In genomic region chr4:147596377-147596776, GRCh38 we compare ENCODE assay signal across 13 cellular contexts. TPM values are rescaled to one million over a fixed set of nuclear protein-coding genes. Genes with fewer than 3 reads are reported as not detected.
DNase-seq lines count a peak whose midpoint lies in the region; ATAC-seq, FAIRE-seq and TF ChIP-seq lines count a peak whose summit lies in the region.
"Had no signal": no experiment of that assay in that cellular context is flagged by ENCODE, and none has a peak within 500 bp of the region (broad histone marks: within the 10 kb centered on the region; RNA-seq: fewer than 3 reads in every experiment).

No MANE protein-coding gene starts in this region.

- TF ChIP-seq CTCF in HCT116 (IDR thresholded peaks at IDR 0.05 in 2 of 3, conservative IDR thresholded peaks at IDR 0.05 in 1 of 3; ENCODE audit: borderline replicate concordance in 1 of 3, insufficient read depth in 1 of 3, low read depth in 2 of 3, low read length in 2 of 3) (peak; percentile 5 to 63 (median 31); a peak in 2 of 6 replicates), fibroblast of mammary gland (conservative IDR thresholded peaks at IDR 0.05; ENCODE audit: control insufficient read depth, insufficient read depth, low read depth, low read length) (peak; percentile 5)

- CTCF ChIA-PET in HCT116 (lab: Charles Lee), result interaction anchor here (1.1 to 5.6 kb wide), 2 partner anchors 270 to 435 kb away, joined by 3 to 61 read pairs; no protein-coding TSS in a partner anchor

- no peaks in the 10 kb centered on the region for H3K9me3 Mint-ChIP-seq in activated naive CD4-positive, alpha-beta T cell treated with anti-CD3 and anti-CD28 coated beads, Interleukin-2, amount 50 U/mL, for 72 hours
- H3K9me3 Mint-ChIP-seq: T-helper 2 cell treated with Interferon-gamma antibody and Interleukin-4, amounts not matched to agents 5 μg/mL and 100 μg/mL, for 36 hours had no signal

- no peaks in the 10 kb centered on the region; the same call in 1 of the 2 replicates for H3K9me2 ChIP-seq in HCT116 (ENCODE audit: insufficient read depth)

- no peak for TF ChIP-seq POLR2A in HCT116 (IDR thresholded peaks at IDR 0.05; ENCODE audit: borderline replicate concordance, extremely low read depth, insufficient read depth, insufficient read length)

- RAD21 ChIA-PET in HCT116 (lab: Charles Lee; ENCODE audit: low non-redundant PET in 1 of 2, low total read pairs in 2 of 2, uncharacterized antibody in 2 of 2, unreplicated experiment in 2 of 2), result interaction anchor here in 1 of 2 experiments (2.6 kb wide), 1 partner anchor 271 kb away, joined by 12 read pairs; no protein-coding TSS in a partner anchor

- H4K20me1 ChIP-seq in HCT116 (ENCODE audit: insufficient read depth), result no peaks in the 10 kb centered on the region
- H4K20me1 ChIP-seq: BLaER1 treated with 17β-estradiol and CSF1 and Interleukin-3, amounts not matched to agents 10 nM and 100 nM had no signal

- no peak overlapping the region for H3K9ac ChIP-seq in HCT116 (ENCODE audit: low read length)
- H3K9ac ChIP-seq: BLaER1 treated with 17β-estradiol and CSF1 and Interleukin-3, amounts not matched to agents 10 nM and 100 nM had no signal

- no peak overlapping the region for H3K4me2 ChIP-seq in HCT116 (ENCODE audit: low read length)
- H3K4me2 ChIP-seq: BLaER1 treated with 17β-estradiol and CSF1 and Interleukin-3, amounts not matched to agents 10 nM and 100 nM had no signal

- H3K27ac Mint-ChIP-seq in activated naive CD4-positive, alpha-beta T cell treated with anti-CD3 and anti-CD28 coated beads, Interleukin-2, amount 50 U/mL, for 72 hours, result no peak overlapping the region
- H3K27ac Mint-ChIP-seq: T-helper 2 cell treated with Interferon-gamma antibody and Interleukin-4, amounts not matched to agents 5 μg/mL and 100 μg/mL, for 36 hours had no signal

- FAIRE-seq in urothelium cell line (lab: Jason Lieb, UNC), result no peak

- DNase-seq in COR-L47 (lab: John Stamatoyannopoulos, UW) (peak; percentile 3), HCT116 (ENCODE audit: low read depth, low spot score) (peak; percentile 7), SK-MEL-5 (ENCODE audit: low read depth, low spot score) (peak; percentile 39), fibroblast of mammary gland (ENCODE audit: low read depth) (peak; percentile 23), SHP77 (lab: John Stamatoyannopoulos, UW) (no peak), urothelium cell line (ENCODE audit: low spot score) (no peak)
- DNase-seq in activated naive CD4-positive, alpha-beta T cell treated with anti-CD3 and anti-CD28 coated beads, Interleukin-2, amount 50 U/mL, for 72 hours (ENCODE audit: low spot score in 2 of 2), result no peak
- DNase-seq: NCI-H1092, spleen had no signal

- no TSS peak for BruUV-seq in HCT116 (replicated peaks; lab: Mats Ljungman, UMichigan)

- peaks cover 0 to 14% of the 10 kb centered on the region in 2 experiments; a peak in 2 of 4 replicates for H3K4me1 ChIP-seq in HCT116 (ENCODE audit: control insufficient read depth in 1 of 2, insufficient read depth in 2 of 2, low read length in 2 of 2)
- H3K4me1 ChIP-seq: BLaER1 treated with 17β-estradiol and CSF1 and Interleukin-3, amounts not matched to agents 10 nM and 100 nM; HAP-1; spleen had no signal

- H2AFZ ChIP-seq in HCT116 (ENCODE audit: low read depth, low read length, poor library complexity, severe bottlenecking), result no peak overlapping the region

- intact Hi-C loops in HCT116 (cut with micrococcal nuclease), result loop anchor here (1.0 to 10.0 kb wide), 2 partner anchors 270 to 1252 kb away; no protein-coding TSS in a partner anchor

- H3K4me3 ChIP-seq in HCT116 (replicated peaks in 1 of 2; ENCODE audit: low read depth in 1 of 2, low read length in 2 of 2) (no peak overlapping the region), fibroblast of mammary gland (ENCODE audit: control insufficient read depth, low read depth, low read length) (no peak overlapping the region)
- H3K4me3 ChIP-seq: BLaER1 treated with 17β-estradiol and CSF1 and Interleukin-3, amounts not matched to agents 10 nM and 100 nM; HAP-1; spleen had no signal

- H3K36me3 ChIP-seq in HCT116 (ENCODE audit: control insufficient read depth in 1 of 2, insufficient read depth in 2 of 2, low read length in 2 of 2), result no peaks in the 10 kb centered on the region
- H3K36me3 ChIP-seq: BLaER1 treated with 17β-estradiol and CSF1 and Interleukin-3, amounts not matched to agents 10 nM and 100 nM; HAP-1; spleen had no signal

- peak; percentile 69 for TF ChIP-seq RAD21 in HCT116 (IDR thresholded peaks at IDR 0.05; ENCODE audit: low read depth)

- no peaks in the 10 kb centered on the region for H3K79me2 ChIP-seq in HCT116 (ENCODE audit: insufficient read depth, low read length)

- peak; percentile 68 for ATAC-seq in HCT116
- ATAC-seq in activated naive CD4-positive, alpha-beta T cell treated with anti-CD3 and anti-CD28 coated beads, Interleukin-2, amount 50 U/mL, for 72 hours, result no peak
- ATAC-seq in GM18861 (IDR thresholded peaks at IDR 0.05; ENCODE audit: unreplicated experiment), result no peak

- no peaks in the 10 kb centered on the region for H3K27me3 ChIP-seq in HCT116 (ENCODE audit: insufficient read depth, low read length)
- H3K27me3 ChIP-seq: BLaER1 treated with 17β-estradiol and CSF1 and Interleukin-3, amounts not matched to agents 10 nM and 100 nM; spleen had no signal

- no peaks in the 10 kb centered on the region for H3K9me3 ChIP-seq in HCT116 (ENCODE audit: control insufficient read depth in 1 of 2, insufficient read depth in 1 of 2, low read depth in 1 of 2, low read length in 2 of 2)
- H3K9me3 ChIP-seq: BLaER1 treated with 17β-estradiol and CSF1 and Interleukin-3, amounts not matched to agents 10 nM and 100 nM; HAP-1; spleen had no signal

- H3K27ac ChIP-seq in HCT116 (ENCODE audit: low read depth, low read length), result no peak overlapping the region
- H3K27ac ChIP-seq: BLaER1 treated with 17β-estradiol and CSF1 and Interleukin-3, amounts not matched to agents 10 nM and 100 nM; spleen had no signal

- in situ Hi-C loops in SK-MEL-5 (cut with HindIII; ENCODE audit: low pct_unique_long_range_greater_than_20kb, low sequenced_read_pairs), result no loop called here

- POLR2A ChIA-PET in HCT116 (lab: Charles Lee), result no interaction called here

- no peaks in the 10 kb centered on the region for H3K36me3 Mint-ChIP-seq in activated naive CD4-positive, alpha-beta T cell treated with anti-CD3 and anti-CD28 coated beads, Interleukin-2, amount 50 U/mL, for 72 hours

TF ChIP-seq in HCT116, 20 proteins besides CTCF, POLR2A, EP300 and RAD21:
- TF ChIP-seq EZH2 (IDR thresholded peaks at IDR 0.05) (no peak), ATF3 (IDR thresholded peaks at IDR 0.05) (no peak), SP1 (IDR thresholded peaks at IDR 0.05; ENCODE audit: low read depth) (no peak), MAX (IDR thresholded peaks at IDR 0.05) (no peak), ELF1 (IDR thresholded peaks at IDR 0.05; ENCODE audit: borderline replicate concordance, low read depth) (no peak), SRF (IDR thresholded peaks at IDR 0.05; ENCODE audit: low read depth) (no peak), YY1 (IDR thresholded peaks at IDR 0.05; ENCODE audit: extremely low read depth, insufficient replicate concordance, low read depth, low read length) (no peak), ZNF274 (IDR thresholded peaks at IDR 0.05; ENCODE audit: low read depth, low read length) (no peak), EZH2phosphoT487 (IDR thresholded peaks at IDR 0.05; ENCODE audit: borderline replicate concordance) (no peak)
TF ChIP-seq in HCT116: peak in this region for 0.

RNA-seq across cellular contexts. Expression of gene TMEM184C, which starts 20.8 kb away (rescaled TPM):
- total RNA-seq in HCT116 (2021; ENCODE audit: unreplicated experiment), result 24.6 TPM
- polyA plus RNA-seq in HCT116 (2012), result 16.2 and 17.5 TPM in 2 replicates
- 26.3 and 31.0 TPM in 2 replicates for total RNA-seq in SK-MEL-5 (2014; rRNA removed; shearing (Covaris generic))
- 18.0 and 19.4 TPM in 2 replicates for polyA plus RNA-seq in SK-MEL-5 (2015; cell fraction: cytosol; rRNA removed)
- 7.3 and 7.5 TPM in 2 replicates for polyA plus RNA-seq in SK-MEL-5 (2015; cell fraction: nucleus; rRNA removed)
- 10 to 100 TPM; 11.4 to 14.1 TPM for total RNA-seq in activated naive CD4-positive, alpha-beta T cell treated with anti-CD3 and anti-CD28 coated beads, Interleukin-2, amount 50 U/mL, for 72 hours

Comparison
In these comparisons a context has a peak if more than half of its experiments do, and no peak if none do; other contexts are left out.
1. DNase-seq: peak in COR-L47 (single experiment), HCT116 (single experiment), SK-MEL-5 (single experiment) and fibroblast of mammary gland (single experiment); none in SHP77 (0 of 2), activated naive CD4-positive, alpha-beta T cell treated with anti-CD3 and anti-CD28 coated beads, Interleukin-2, amount 50 U/mL, for 72 hours (0 of 2) and urothelium cell line (single experiment).